Comparison of ENCODE assay signal across 14 cellular contexts in the genomic region with DNA sequence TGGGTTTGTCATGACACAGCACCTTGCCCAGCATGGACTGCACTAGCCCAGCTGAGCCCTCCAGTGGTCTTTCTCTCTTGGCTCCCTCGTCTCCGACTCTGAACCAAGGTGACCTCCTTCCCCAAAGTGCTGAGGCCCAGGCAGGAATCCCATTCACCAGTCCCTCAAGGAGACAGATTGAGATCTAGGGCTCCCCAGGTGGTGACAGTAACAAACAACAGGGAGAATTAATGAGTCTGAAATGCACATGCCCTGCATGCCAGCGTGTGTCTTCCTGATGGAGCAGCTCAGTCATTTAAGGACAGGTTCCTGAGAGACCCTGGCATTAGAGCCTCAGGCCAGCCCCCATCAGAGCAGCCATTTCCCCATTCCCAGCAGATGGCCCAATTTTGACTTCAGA. TPM values are rescaled to one million over a fixed set of nuclear protein-coding genes. Genes with fewer than 3 reads are reported as not detected.
DNase-seq lines count a peak whose midpoint lies in the region; ATAC-seq, FAIRE-seq and TF ChIP-seq lines count a peak whose summit lies in the region.
"Had no signal": no experiment of that assay in that cellular context is flagged by ENCODE, and none has a peak within 500 bp of the region (broad histone marks: within the 10 kb centered on the region; RNA-seq: fewer than 3 reads in every experiment).

No MANE protein-coding gene starts in this region.

- FAIRE-seq in bronchial epithelial cell (lab: Jason Lieb, UNC): no peak
- FAIRE-seq: endometrium, TTC549 had no signal

- ATAC-seq in stimulated activated naive CD8-positive, alpha-beta T cell treated with anti-CD3 and anti-CD28 coated beads, Interleukin-15, amount 100 ng/mL, for 72 hours: no peak
- ATAC-seq: lower lobe of right lung had no signal

- H3K4me3 Mint-ChIP-seq in type B pancreatic cell (no peak overlapping the region), glutamatergic neuron (ENCODE audit: unreplicated experiment) (no peak overlapping the region)
- H3K4me3 Mint-ChIP-seq in stimulated activated naive CD8-positive, alpha-beta T cell treated with anti-CD3 and anti-CD28 coated beads, Interleukin-15, amount 100 ng/mL, for 72 hours: no peak overlapping the region

- H3K27me3 ChIP-seq in bronchial epithelial cell (ENCODE audit: control insufficient read depth, insufficient read depth, low read length): no peaks in the 10 kb centered on the region
- H3K27me3 ChIP-seq: BLaER1, sigmoid colon had no signal

- peak; percentile 47 for DNase-seq in NCI-H82 (lab: John Stamatoyannopoulos, UW)
- DNase-seq in NCI-H82 treated with DMSO at 0.1 percent for 48 hours (lab: John Stamatoyannopoulos, UW; ENCODE audit: unreplicated experiment): no peak
- DNase-seq in NCI-H1694 treated with DMSO at 0.1 percent for 48 hours (lab: John Stamatoyannopoulos, UW): peak; percentile 90
- peak; percentile 29 for DNase-seq in bronchial epithelial cell (ENCODE audit: low read depth)
- peak; percentile 42 for DNase-seq in type B pancreatic cell (ENCODE audit: extremely low spot score, unreplicated experiment)
- DNase-seq in stimulated activated naive CD8-positive, alpha-beta T cell treated with anti-CD3 and anti-CD28 coated beads, Interleukin-15, amount 100 ng/mL, for 72 hours: no peak
- DNase-seq in activated CD8-positive, alpha-beta memory T cell treated with anti-CD3 and anti-CD28 coated beads, Interleukin-2, amount 50 U/mL, for 48 hours: no peak
- DNase-seq in glutamatergic neuron: no peak
- DNase-seq: activated naive CD4-positive, alpha-beta T cell; lower lobe of right lung; sigmoid colon had no signal

- H3K36me3 ChIP-seq in bronchial epithelial cell (ENCODE audit: control insufficient read depth, insufficient read depth, low read length): no peaks in the 10 kb centered on the region
- H3K36me3 ChIP-seq: BLaER1, lower lobe of right lung, sigmoid colon had no signal

- TF ChIP-seq CTCF in bronchial epithelial cell (IDR thresholded peaks at IDR 0.05; ENCODE audit: insufficient read depth, low read length, severe bottlenecking) (peak; percentile 53), type B pancreatic cell (conservative IDR thresholded peaks at IDR 0.05) (peak; percentile 40), glutamatergic neuron (IDR thresholded peaks at IDR 0.05; ENCODE audit: partially characterized antibody, unreplicated experiment) (no peak)

- H3K27ac Mint-ChIP-seq in type B pancreatic cell (no peak overlapping the region), glutamatergic neuron (ENCODE audit: unreplicated experiment) (no peak overlapping the region)
- H3K27ac Mint-ChIP-seq in stimulated activated naive CD8-positive, alpha-beta T cell treated with anti-CD3 and anti-CD28 coated beads, Interleukin-15, amount 100 ng/mL, for 72 hours: no peak overlapping the region

- H3K4me1 Mint-ChIP-seq in type B pancreatic cell (ENCODE audit: unreplicated experiment) (no peaks in the 10 kb centered on the region), glutamatergic neuron (ENCODE audit: low read depth, unreplicated experiment) (peaks cover 3% of the 10 kb centered on the region)
- no peaks in the 10 kb centered on the region for H3K4me1 Mint-ChIP-seq in stimulated activated naive CD8-positive, alpha-beta T cell treated with anti-CD3 and anti-CD28 coated beads, Interleukin-15, amount 100 ng/mL, for 72 hours

- H3K36me3 Mint-ChIP-seq in type B pancreatic cell: no peaks in the 10 kb centered on the region
- H3K36me3 Mint-ChIP-seq in glutamatergic neuron (ENCODE audit: unreplicated experiment): no peaks in the 10 kb centered on the region

- H3K4me3 ChIP-seq in bronchial epithelial cell (ENCODE audit: low read depth, low read length): no peak overlapping the region
- H3K4me3 ChIP-seq: BLaER1, lower lobe of right lung, sigmoid colon had no signal

- peaks cover 85% of the 10 kb centered on the region for H3K27me3 Mint-ChIP-seq in type B pancreatic cell
- peaks cover 42% of the 10 kb centered on the region for H3K27me3 Mint-ChIP-seq in stimulated activated naive CD8-positive, alpha-beta T cell treated with anti-CD3 and anti-CD28 coated beads, Interleukin-15, amount 100 ng/mL, for 72 hours
- H3K27me3 Mint-ChIP-seq in glutamatergic neuron (ENCODE audit: unreplicated experiment): peaks cover 10% of the 10 kb centered on the region

- no peaks in the 10 kb centered on the region for H3K9me3 Mint-ChIP-seq in type B pancreatic cell
- H3K9me3 Mint-ChIP-seq in stimulated activated naive CD8-positive, alpha-beta T cell treated with anti-CD3 and anti-CD28 coated beads, Interleukin-15, amount 100 ng/mL, for 72 hours: no peaks in the 10 kb centered on the region
- H3K9me3 Mint-ChIP-seq in glutamatergic neuron (ENCODE audit: unreplicated experiment): peaks cover 5% of the 10 kb centered on the region

RNA-seq across cellular contexts. Expression of gene OAS1, which starts 51.4 kb away (rescaled TPM):
- total RNA-seq in bronchial epithelial cell: 1.3 and 4.9 TPM in 2 replicates
- 19.1 and 34.4 TPM in 2 replicates for total RNA-seq in type B pancreatic cell (ENCODE audit: low replicate concordance)
- total RNA-seq in glutamatergic neuron (ENCODE audit: unreplicated experiment): not detected

Comparison
In these comparisons a context has a peak if more than half of its experiments do, and no peak if none do; other contexts are left out.
1. DNase-seq: peak in NCI-H82 (single experiment), NCI-H1694 treated with DMSO at 0.1 percent for 48 hours (single experiment), bronchial epithelial cell (single experiment) and type B pancreatic cell (single experiment); none in NCI-H82 treated with DMSO at 0.1 percent for 48 hours (single experiment), stimulated activated naive CD8-positive, alpha-beta T cell treated with anti-CD3 and anti-CD28 coated beads, Interleukin-15, amount 100 ng/mL, for 72 hours (0 of 2), activated CD8-positive, alpha-beta memory T cell treated with anti-CD3 and anti-CD28 coated beads, Interleukin-2, amount 50 U/mL, for 48 hours (single experiment) and glutamatergic neuron (single experiment).